Comparison of ENCODE assay signal across 9 cellular contexts in the genomic region with DNA sequence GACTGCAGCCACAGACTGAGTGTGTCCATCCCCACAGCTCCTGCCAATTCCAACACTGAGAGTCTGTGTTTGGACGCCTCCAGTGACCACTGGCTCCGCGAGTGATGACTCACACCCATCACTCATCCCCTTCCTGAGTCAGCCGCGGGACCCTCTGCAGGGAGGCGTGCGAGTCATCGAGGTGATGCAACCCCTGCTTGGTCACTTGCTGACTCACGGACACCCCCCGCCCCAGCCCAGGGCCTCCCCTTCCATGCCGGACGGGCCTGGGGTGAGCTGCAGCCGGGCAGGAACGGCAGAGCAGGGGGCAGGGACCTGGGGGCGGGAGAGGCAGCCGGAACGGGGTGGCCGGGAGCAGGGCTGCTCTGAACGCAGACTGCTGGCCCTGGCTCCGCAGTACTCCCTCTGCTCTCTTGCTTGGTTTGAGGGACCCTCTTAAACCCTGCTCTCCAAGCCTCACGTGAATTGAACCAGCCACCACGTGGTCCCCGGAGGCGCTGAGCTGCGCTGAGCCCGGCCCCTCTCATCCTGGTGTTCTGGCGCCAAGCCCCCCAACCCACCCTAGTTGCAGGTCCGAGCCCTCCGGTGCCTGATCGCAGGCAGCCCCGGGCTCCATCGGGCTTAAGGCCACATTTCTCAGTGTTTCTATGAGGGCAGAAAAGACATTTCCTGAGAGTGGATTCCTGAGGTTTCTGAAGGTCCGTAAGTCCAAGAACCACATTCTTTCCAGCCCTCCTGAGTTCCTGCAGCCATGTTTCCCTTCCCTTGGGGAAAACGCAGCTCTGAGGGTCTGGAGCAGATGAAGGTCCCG. TPM values are rescaled to one million over a fixed set of nuclear protein-coding genes. Genes with fewer than 3 reads are reported as not detected.
DNase-seq lines count a peak whose midpoint lies in the region; ATAC-seq, FAIRE-seq and TF ChIP-seq lines count a peak whose summit lies in the region.
"Had no signal": no experiment of that assay in that cellular context is flagged by ENCODE, and none has a peak within 500 bp of the region (broad histone marks: within the 10 kb centered on the region; RNA-seq: fewer than 3 reads in every experiment).

No MANE protein-coding gene starts in this region.

- H3K9me3 ChIP-seq in A673 (ENCODE audit: low read depth, low read length, poor library complexity, severe bottlenecking): no peaks in the 10 kb centered on the region

- H3K27me3 ChIP-seq in A673 (replicated peaks; ENCODE audit: insufficient read depth, low read depth, low read length, poor library complexity): peaks cover 31% of the 10 kb centered on the region

- DNase-seq in A673 (ENCODE audit: low spot score): peak; percentile 52
- DNase-seq in HK-2 (ENCODE audit: unreplicated experiment): peak; percentile 99
- peak; percentile 64 to 72 for DNase-seq in activated T-cell treated with anti-CD3 and anti-CD28 coated beads, Interleukin-2, amount 50 U/mL, for 48 hours
- peak; percentile 90 for DNase-seq in Right ventricle myocardium superior
- peak; percentile 94 for DNase-seq in pulmonary artery endothelial cell (ENCODE audit: low read depth, low spot score)
- no peak for DNase-seq in GM12891 (ENCODE audit: insufficient read length, low spot score)
- DNase-seq in GM19239 (ENCODE audit: insufficient read length, low spot score): no peak
- no peak for DNase-seq in NCI-H1092 (lab: John Stamatoyannopoulos, UW)

- intact Hi-C loops in A673 (cut with micrococcal nuclease; ENCODE audit: unreplicated experiment) (no loop called here), Right ventricle myocardium superior (cut with DNase I) (no loop called here)

- POLR2A ChIA-PET in A673 (lab: Charles Lee; ENCODE audit: low non-redundant PET): no interaction called here

- FAIRE-seq in GM12891 (lab: Jason Lieb, UNC): no peak
- FAIRE-seq in GM19239 (lab: Jason Lieb, UNC): no peak

- TF ChIP-seq CTCF in A673 (conservative IDR thresholded peaks at IDR 0.05; ENCODE audit: low read depth, low read length): no peak

- no peak overlapping the region for H3K4me3 ChIP-seq in A673 (ENCODE audit: low read depth, low read length, poor library complexity, severe bottlenecking)
- H3K4me3 ChIP-seq: cardiac muscle cell had no signal

- H3K4me1 ChIP-seq in A673 (ENCODE audit: insufficient read depth, low read length, poor library complexity, severe bottlenecking): no peaks in the 10 kb centered on the region

- TF ChIP-seq POLR2A in GM12891 (IDR thresholded peaks at IDR 0.05; ENCODE audit: low read depth, low read length): no peak

- BruUV-seq in A673 (replicated peaks; lab: Mats Ljungman, UMichigan): no TSS peak

- H3K27ac ChIP-seq in A673 (ENCODE audit: low read depth, low read length, poor library complexity, severe bottlenecking): no peak overlapping the region
- H3K27ac ChIP-seq: cardiac muscle cell had no signal

- ATAC-seq in Right ventricle myocardium superior (ENCODE audit: poor library complexity): peak; percentile 84

- CTCF ChIA-PET in A673 (lab: Charles Lee): no interaction called here

- no peaks in the 10 kb centered on the region for H3K36me3 ChIP-seq in A673 (ENCODE audit: insufficient read depth, low read length, poor library complexity, severe bottlenecking)
- H3K36me3 ChIP-seq: cardiac muscle cell had no signal

TF ChIP-seq in GM12891, 5 proteins besides CTCF, POLR2A, EP300 and RAD21:
- no peak for TF ChIP-seq POU2F2 (IDR thresholded peaks at IDR 0.05; ENCODE audit: low read depth, low read length)
- TF ChIP-seq SPI1 (IDR thresholded peaks at IDR 0.05; ENCODE audit: low read depth, low read length): no peak
- TF ChIP-seq TAF1 (IDR thresholded peaks at IDR 0.05; ENCODE audit: low read depth, low read length): no peak
- TF ChIP-seq PAX5 (IDR thresholded peaks at IDR 0.05; ENCODE audit: insufficient read depth, low read length, severe bottlenecking): no peak
- no peak for TF ChIP-seq POLR2AphosphoS5 (IDR thresholded peaks at IDR 0.05; ENCODE audit: low read depth, low read length)

RNA-seq across cellular contexts. Expression of a gene that starts 32.4 kb away (rescaled TPM):
- total RNA-seq in A673 (2021) (30.4 and 40.8 TPM in 2 replicates), Right ventricle myocardium superior (22.2 TPM), pulmonary artery endothelial cell (13.7 and 16.4 TPM in 2 replicates)
- polyA plus RNA-seq in GM12891 (2012; ENCODE audit: low read depth, missing spikeins): 0.46 TPM

RNA-seq across cellular contexts. Expression of a gene that starts 50.7 kb away (rescaled TPM):
- 0.22 and 0.30 TPM in 2 replicates for total RNA-seq in A673 (2021)
- total RNA-seq in Right ventricle myocardium superior: 0.19 TPM
- total RNA-seq in pulmonary artery endothelial cell: under 0.01 TPM in 1 of 2 replicates, not detected in the other
- polyA plus RNA-seq in GM12891 (2012; ENCODE audit: low read depth, missing spikeins): 0.23 TPM

RNA-seq across cellular contexts. Expression of a gene that starts 57.0 kb away (rescaled TPM):
- total RNA-seq in A673 (2021) (12.0 and 12.3 TPM in 2 replicates), Right ventricle myocardium superior (8.4 TPM), pulmonary artery endothelial cell (10.0 and 11.4 TPM in 2 replicates)
- 2.3 TPM for polyA plus RNA-seq in GM12891 (2012; ENCODE audit: low read depth, missing spikeins)

Comparison
In these comparisons a context has a peak if more than half of its experiments do, and no peak if none do; other contexts are left out.
1. DNase-seq: peak in A673 (single experiment), HK-2 (single experiment), activated T-cell treated with anti-CD3 and anti-CD28 coated beads, Interleukin-2, amount 50 U/mL, for 48 hours (2 of 2), Right ventricle myocardium superior (single experiment) and pulmonary artery endothelial cell (single experiment); none in GM12891 (single experiment), GM19239 (single experiment) and NCI-H1092 (single experiment).